ENCODE assay signal across 1 cellular context in the genomic region with DNA sequence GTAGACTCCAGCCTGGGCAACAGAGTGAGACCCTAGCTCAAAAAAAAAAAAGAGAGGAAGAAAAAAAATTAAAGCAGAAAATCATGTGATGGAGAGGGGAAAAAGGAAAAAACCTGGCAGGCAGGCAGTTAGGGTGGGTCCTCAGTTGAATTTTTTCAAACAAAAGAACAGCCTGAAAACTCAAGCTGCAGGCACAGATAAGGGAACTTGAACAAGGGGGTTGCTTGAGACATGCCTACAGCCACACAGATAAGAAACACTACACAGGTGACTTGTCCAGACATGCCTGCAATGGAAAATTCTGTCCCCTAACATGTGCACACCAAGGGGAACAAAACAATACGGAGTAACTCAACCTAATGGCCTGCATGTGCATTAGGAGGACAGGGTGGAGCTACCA.
TF ChIP-seq lines count a peak whose summit lies in the region.

No MANE protein-coding gene starts in this region.

TF ChIP-seq in K562, 482 proteins besides CTCF, POLR2A, EP300 and RAD21 (continued from another document):
- TF ChIP-seq, protein P1, sequence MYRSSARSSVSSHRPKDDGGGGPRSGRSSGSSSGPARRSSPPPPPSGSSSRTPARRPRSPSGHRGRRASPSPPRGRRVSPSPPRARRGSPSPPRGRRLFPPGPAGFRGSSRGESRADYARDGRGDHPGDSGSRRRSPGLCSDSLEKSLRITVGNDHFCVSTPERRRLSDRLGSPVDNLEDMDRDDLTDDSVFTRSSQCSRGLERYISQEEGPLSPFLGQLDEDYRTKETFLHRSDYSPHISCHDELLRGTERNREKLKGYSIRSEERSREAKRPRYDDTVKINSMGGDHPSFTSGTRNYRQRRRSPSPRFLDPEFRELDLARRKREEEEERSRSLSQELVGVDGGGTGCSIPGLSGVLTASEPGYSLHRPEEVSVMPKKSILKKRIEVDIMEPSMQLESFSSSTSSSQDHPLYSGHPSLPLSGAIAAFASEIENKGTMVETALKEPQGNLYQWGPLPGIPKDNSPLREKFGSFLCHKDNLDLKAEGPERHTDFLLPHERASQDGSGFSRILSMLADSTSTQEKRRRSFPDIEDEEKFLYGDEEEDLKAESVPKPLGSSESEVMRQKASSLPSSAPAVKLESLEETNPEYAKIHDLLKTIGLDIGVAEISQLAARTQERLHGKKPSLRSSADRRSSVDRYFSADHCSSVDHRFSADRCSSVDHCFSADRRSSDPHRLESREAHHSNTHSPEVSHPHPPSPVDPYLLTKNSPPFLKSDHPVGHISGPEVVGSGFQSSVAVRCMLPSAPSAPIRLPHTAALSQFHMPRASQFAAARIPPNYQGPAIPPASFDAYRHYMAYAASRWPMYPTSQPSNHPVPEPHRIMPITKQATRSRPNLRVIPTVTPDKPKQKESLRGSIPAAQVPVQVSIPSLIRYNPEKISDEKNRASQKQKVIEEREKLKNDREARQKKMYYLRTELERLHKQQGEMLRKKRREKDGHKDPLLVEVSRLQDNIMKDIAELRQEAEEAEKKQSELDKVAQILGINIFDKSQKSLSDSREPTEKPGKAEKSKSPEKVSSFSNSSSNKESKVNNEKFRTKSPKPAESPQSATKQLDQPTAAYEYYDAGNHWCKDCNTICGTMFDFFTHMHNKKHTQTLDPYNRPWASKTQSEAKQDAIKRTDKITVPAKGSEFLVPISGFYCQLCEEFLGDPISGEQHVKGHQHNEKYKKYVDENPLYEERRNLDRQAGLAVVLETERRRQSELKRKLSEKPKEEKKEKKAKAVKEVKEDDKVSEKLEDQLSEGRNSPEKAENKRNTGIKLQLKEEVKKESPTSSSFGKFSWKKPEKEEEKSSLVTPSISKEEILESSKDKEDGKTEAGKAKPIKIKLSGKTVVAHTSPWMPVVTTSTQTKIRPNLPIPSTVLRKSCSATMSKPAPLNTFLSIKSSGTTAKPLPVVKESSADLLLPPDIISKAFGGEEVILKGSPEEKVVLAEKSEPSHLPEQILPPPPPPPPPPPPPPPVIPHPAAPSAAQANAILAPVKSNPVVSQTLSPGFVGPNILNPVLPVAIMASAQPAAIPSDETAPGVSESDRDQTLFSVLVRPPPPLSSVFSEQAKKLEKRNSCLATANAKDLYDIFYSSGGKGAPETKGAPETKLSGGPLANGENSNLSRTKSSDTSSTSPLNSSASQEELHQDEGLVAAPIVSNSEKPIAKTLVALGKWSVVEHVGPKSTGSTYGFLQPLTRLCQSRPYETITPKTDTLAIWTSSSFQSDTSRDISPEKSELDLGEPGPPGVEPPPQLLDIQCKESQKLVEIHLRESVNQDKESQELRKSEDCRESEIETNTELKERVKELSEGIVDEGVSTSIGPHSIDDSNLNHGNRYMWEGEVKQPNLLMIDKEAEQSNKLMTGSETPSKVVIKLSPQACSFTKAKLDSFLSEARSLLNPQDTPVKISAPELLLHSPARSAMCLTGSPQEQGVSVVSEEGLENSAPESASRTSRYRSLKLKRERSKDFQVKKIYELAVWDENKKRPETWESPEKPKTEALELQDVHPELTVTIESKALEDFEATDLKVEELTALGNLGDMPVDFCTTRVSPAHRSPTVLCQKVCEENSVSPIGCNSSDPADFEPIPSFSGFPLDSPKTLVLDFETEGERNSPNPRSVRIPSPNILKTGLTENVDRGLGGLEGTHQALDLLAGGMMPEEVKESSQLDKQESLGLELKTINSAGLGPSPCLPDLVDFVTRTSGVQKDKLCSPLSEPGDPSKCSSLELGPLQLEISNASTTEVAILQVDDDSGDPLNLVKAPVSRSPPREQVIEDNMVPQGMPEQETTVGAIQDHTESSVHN (IDR thresholded peaks at IDR 0.05; ENCODE audit: borderline replicate concordance in 1 of 2, low read depth in 1 of 2) = peak in 1 of 2 experiments; percentile 41; a peak in 1 of 4 replicates
- TF ChIP-seq MAZ (CRISPR knock-in tag; conservative IDR thresholded peaks at IDR 0.05 in 1 of 2, IDR thresholded peaks at IDR 0.05 in 1 of 2) (peak in 1 of 2 experiments; percentile 37; a peak in 1 of 4 replicates), POLR2AphosphoS5 (IDR thresholded peaks at IDR 0.05; ENCODE audit: control insufficient read depth, insufficient read depth, low read depth, low read length) (peak; percentile 64), ZNF253 (CRISPR knock-in tag; conservative IDR thresholded peaks at IDR 0.05) (no peak), BHLHE40 (IDR thresholded peaks at IDR 0.05; ENCODE audit: low read length) (0 out of 2 replicates have a peak, but pooled peaks have one; percentile 26), ASH1L (IDR thresholded peaks at IDR 0.05; ENCODE audit: borderline replicate concordance, low read depth, partially characterized antibody) (no peak), ZNF24 (IDR thresholded peaks at IDR 0.05) (0 out of 2 replicates have a peak, but pooled peaks have one; percentile 17), CBFA2T2 (conservative IDR thresholded peaks at IDR 0.05) (peak; percentile 93), SMAD4 (CRISPR knock-in tag; conservative IDR thresholded peaks at IDR 0.05) (peak; percentile 73), GATA2 (CRISPR knock-in tag; IDR thresholded peaks at IDR 0.05) (peak; percentile 85), JUN (IDR thresholded peaks at IDR 0.05; ENCODE audit: borderline replicate concordance, low read depth, low read length) (peak; percentile 39; the same call in 1 of the 2 replicates), JUN (CRISPR knock-in tag; IDR thresholded peaks at IDR 0.05; ENCODE audit: borderline replicate concordance) (no peak), PTRF (tag; IDR thresholded peaks at IDR 0.05) (no peak), ZKSCAN1 (IDR thresholded peaks at IDR 0.05; ENCODE audit: low read depth, low read length) (no peak), CC2D1A (IDR thresholded peaks at IDR 0.05) (peak; percentile 88), CTBP1 (IDR thresholded peaks at IDR 0.05; ENCODE audit: borderline replicate concordance) (0 out of 2 replicates have a peak, but pooled peaks have one; percentile 26), TEAD1 (CRISPR knock-in tag; IDR thresholded peaks at IDR 0.05) (0 out of 4 replicates have a peak, but pooled peaks of 1 of the 2 experiments have one; percentile 44), HLTF (IDR thresholded peaks at IDR 0.05) (peak; percentile 79; the same call in 1 of the 2 replicates), MIER1 (IDR thresholded peaks at IDR 0.05; ENCODE audit: low read depth) (peak; percentile 46; the same call in 1 of the 2 replicates), LEF1 (IDR thresholded peaks at IDR 0.05) (peak; percentile 58; the same call in 1 of the 2 replicates), POLR2H (tag; IDR thresholded peaks at IDR 0.05; ENCODE audit: low read depth) (no peak), ZNF778 (CRISPR knock-in tag; IDR thresholded peaks at IDR 0.05) (no peak), NFATC3 (IDR thresholded peaks at IDR 0.05) (peak; percentile 79; the same call in 1 of the 2 replicates), ZBTB7A (IDR thresholded peaks at IDR 0.05; ENCODE audit: borderline replicate concordance, control insufficient read depth, low read depth, low read length) (no peak), TRIM28 (IDR thresholded peaks at IDR 0.05) (peak; percentile 94), FOXK2 (conservative IDR thresholded peaks at IDR 0.05 in 1 of 2, IDR thresholded peaks at IDR 0.05 in 1 of 2; ENCODE audit: low read depth in 2 of 2) (peak in 1 of 2 experiments; percentile 49; a peak in 1 of 4 replicates), ZFP36 (IDR thresholded peaks at IDR 0.05; ENCODE audit: low read depth, low read length, partially characterized antibody) (peak; percentile 95), XRCC3 (IDR thresholded peaks at IDR 0.05) (peak; percentile 71; the same call in 1 of the 2 replicates), DPF2 (IDR thresholded peaks at IDR 0.05) (peak; percentile 62), NR2F6 (CRISPR knock-in tag; IDR thresholded peaks at IDR 0.05) (no peak), CBX5 (IDR thresholded peaks at IDR 0.05; ENCODE audit: borderline replicate concordance, low read depth) (peak; percentile 71; the same call in 1 of the 2 replicates)
- TF ChIP-seq, protein P2, sequence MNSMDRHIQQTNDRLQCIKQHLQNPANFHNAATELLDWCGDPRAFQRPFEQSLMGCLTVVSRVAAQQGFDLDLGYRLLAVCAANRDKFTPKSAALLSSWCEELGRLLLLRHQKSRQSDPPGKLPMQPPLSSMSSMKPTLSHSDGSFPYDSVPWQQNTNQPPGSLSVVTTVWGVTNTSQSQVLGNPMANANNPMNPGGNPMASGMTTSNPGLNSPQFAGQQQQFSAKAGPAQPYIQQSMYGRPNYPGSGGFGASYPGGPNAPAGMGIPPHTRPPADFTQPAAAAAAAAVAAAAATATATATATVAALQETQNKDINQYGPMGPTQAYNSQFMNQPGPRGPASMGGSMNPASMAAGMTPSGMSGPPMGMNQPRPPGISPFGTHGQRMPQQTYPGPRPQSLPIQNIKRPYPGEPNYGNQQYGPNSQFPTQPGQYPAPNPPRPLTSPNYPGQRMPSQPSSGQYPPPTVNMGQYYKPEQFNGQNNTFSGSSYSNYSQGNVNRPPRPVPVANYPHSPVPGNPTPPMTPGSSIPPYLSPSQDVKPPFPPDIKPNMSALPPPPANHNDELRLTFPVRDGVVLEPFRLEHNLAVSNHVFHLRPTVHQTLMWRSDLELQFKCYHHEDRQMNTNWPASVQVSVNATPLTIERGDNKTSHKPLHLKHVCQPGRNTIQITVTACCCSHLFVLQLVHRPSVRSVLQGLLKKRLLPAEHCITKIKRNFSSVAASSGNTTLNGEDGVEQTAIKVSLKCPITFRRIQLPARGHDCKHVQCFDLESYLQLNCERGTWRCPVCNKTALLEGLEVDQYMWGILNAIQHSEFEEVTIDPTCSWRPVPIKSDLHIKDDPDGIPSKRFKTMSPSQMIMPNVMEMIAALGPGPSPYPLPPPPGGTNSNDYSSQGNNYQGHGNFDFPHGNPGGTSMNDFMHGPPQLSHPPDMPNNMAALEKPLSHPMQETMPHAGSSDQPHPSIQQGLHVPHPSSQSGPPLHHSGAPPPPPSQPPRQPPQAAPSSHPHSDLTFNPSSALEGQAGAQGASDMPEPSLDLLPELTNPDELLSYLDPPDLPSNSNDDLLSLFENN (IDR thresholded peaks at IDR 0.05; ENCODE audit: low read depth in 2 of 2, low read length in 2 of 2) = peak in 1 of 2 experiments; percentile 71; a peak in 1 of 4 replicates
- TF ChIP-seq, protein P3, sequence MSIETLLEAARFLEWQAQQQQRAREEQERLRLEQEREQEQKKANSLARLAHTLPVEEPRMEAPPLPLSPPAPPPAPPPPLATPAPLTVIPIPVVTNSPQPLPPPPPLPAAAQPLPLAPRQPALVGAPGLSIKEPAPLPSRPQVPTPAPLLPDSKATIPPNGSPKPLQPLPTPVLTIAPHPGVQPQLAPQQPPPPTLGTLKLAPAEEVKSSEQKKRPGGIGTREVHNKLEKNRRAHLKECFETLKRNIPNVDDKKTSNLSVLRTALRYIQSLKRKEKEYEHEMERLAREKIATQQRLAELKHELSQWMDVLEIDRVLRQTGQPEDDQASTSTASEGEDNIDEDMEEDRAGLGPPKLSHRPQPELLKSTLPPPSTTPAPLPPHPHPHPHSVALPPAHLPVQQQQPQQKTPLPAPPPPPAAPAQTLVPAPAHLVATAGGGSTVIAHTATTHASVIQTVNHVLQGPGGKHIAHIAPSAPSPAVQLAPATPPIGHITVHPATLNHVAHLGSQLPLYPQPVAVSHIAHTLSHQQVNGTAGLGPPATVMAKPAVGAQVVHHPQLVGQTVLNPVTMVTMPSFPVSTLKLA (conservative IDR thresholded peaks at IDR 0.05) = peak; percentile 40 to 49; a peak in 3 of 4 replicates
- TF ChIP-seq, protein P4, sequence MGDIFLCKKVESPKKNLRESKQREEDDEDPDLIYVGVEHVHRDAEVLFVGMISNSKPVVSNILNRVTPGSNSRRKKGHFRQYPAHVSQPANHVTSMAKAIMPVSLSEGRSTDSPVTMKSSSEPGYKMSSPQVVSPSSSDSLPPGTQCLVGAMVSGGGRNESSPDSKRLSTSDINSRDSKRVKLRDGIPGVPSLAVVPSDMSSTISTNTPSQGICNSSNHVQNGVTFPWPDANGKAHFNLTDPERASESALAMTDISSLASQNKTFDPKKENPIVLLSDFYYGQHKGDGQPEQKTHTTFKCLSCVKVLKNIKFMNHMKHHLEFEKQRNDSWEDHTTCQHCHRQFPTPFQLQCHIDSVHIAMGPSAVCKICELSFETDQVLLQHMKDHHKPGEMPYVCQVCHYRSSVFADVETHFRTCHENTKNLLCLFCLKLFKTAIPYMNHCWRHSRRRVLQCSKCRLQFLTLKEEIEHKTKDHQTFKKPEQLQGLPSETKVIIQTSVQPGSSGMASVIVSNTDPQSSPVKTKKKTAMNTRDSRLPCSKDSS (IDR thresholded peaks at IDR 0.05; ENCODE audit: low read depth, partially characterized antibody) = peak; percentile 98
- TF ChIP-seq, protein P5, sequence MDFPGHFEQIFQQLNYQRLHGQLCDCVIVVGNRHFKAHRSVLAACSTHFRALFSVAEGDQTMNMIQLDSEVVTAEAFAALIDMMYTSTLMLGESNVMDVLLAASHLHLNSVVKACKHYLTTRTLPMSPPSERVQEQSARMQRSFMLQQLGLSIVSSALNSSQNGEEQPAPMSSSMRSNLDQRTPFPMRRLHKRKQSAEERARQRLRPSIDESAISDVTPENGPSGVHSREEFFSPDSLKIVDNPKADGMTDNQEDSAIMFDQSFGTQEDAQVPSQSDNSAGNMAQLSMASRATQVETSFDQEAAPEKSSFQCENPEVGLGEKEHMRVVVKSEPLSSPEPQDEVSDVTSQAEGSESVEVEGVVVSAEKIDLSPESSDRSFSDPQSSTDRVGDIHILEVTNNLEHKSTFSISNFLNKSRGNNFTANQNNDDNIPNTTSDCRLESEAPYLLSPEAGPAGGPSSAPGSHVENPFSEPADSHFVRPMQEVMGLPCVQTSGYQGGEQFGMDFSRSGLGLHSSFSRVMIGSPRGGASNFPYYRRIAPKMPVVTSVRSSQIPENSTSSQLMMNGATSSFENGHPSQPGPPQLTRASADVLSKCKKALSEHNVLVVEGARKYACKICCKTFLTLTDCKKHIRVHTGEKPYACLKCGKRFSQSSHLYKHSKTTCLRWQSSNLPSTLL (IDR thresholded peaks at IDR 0.05) = no peak
